In genomic region chr2:20222769-20223344, GRCh38 we compare ENCODE assay signal across 8 cellular contexts. TPM values are rescaled to one million over a fixed set of nuclear protein-coding genes. Genes with fewer than 3 reads are reported as not detected.
DNase-seq lines count a peak whose midpoint lies in the region; ATAC-seq and TF ChIP-seq lines count a peak whose summit lies in the region.

No MANE protein-coding gene starts in this region.

- TF ChIP-seq POLR2A in sigmoid colon (IDR thresholded peaks at IDR 0.05), result no peak

- TF ChIP-seq CTCF in Panc1 (IDR thresholded peaks at IDR 0.05), result no peak
- TF ChIP-seq CTCF in fibroblast of the aortic adventitia (IDR thresholded peaks at IDR 0.05; ENCODE audit: insufficient read depth, low read length), result no peak
- no peak for TF ChIP-seq CTCF in sigmoid colon (IDR thresholded peaks at IDR 0.05)

- CTCF ChIA-PET in Panc1 (lab: Charles Lee), result interaction anchor here (1.2 kb wide), 1 partner anchor 87 kb away, joined by 3 read pairs; no protein-coding TSS in a partner anchor

- ATAC-seq in Panc1 (no peak), GM21717 (IDR thresholded peaks at IDR 0.05; ENCODE audit: unreplicated experiment) (no peak), GM19455 (IDR thresholded peaks at IDR 0.05; ENCODE audit: unreplicated experiment) (no peak)

- H3K9me3 ChIP-seq in Panc1 (ENCODE audit: control insufficient read depth, insufficient read depth, low read depth, low read length), result no peaks in the 10 kb centered on the region
- no peaks in the 10 kb centered on the region for H3K9me3 ChIP-seq in sigmoid colon

- no peak for TF ChIP-seq EP300 in sigmoid colon (IDR thresholded peaks at IDR 0.05)

- POLR2A ChIA-PET in Panc1 (lab: Charles Lee), result no interaction called here

- no peaks in the 10 kb centered on the region; the same call in 1 of the 2 replicates for H3K36me3 ChIP-seq in Panc1 (ENCODE audit: control insufficient read depth, insufficient read depth, low read length)
- H3K36me3 ChIP-seq in sigmoid colon, result no peaks in the 10 kb centered on the region

- no TSS peak for BruUV-seq in Panc1 (replicated peaks; lab: Mats Ljungman, UMichigan)

- 22 to 42% methylated on average over 19 of the region's 19 CpGs for WGBS in sigmoid colon, 2 donors

- H3K4me3 ChIP-seq in Panc1 (ENCODE audit: low read depth in 2 of 2, low read length in 2 of 2), result peak overlapping the region; percentile 68 to 81
- H3K4me3 ChIP-seq in fibroblast of the aortic adventitia (ENCODE audit: low read depth, low read length), result peak overlapping the region; percentile 66
- H3K4me3 ChIP-seq in sigmoid colon, result peak overlapping the region in 3 of 4 donors; percentile 53 to 65 (median 62)

- intact Hi-C loops in Panc1 (cut with micrococcal nuclease; ENCODE audit: unreplicated experiment) (no loop called here), sigmoid colon (cut with DNase I) (loop anchor here (5.0 kb wide), 1 partner anchor 81 kb away; no protein-coding TSS in a partner anchor)

- in situ Hi-C loops in Panc1 (cut with HindIII; ENCODE audit: low pct_unique_long_range_greater_than_20kb, low sequenced_read_pairs), result no loop called here

- DNase-seq in DMS53 treated with DMSO at 0.1 percent for 48 hours (lab: John Stamatoyannopoulos, UW; ENCODE audit: unreplicated experiment) (peak; percentile 26), DMS53 (lab: John Stamatoyannopoulos, UW) (no peak), Panc1 (ENCODE audit: low read depth, low spot score) (no peak), fibroblast of the aortic adventitia (ENCODE audit: low read depth) (no peak), sigmoid colon (no peak)
- no peak for DNase-seq in activated CD4-positive, alpha-beta T cell treated with anti-CD3 and anti-CD28 coated beads for 48 hours

- H3K4me1 ChIP-seq in Panc1 (ENCODE audit: control insufficient read depth, insufficient read depth, low read length), result peaks cover 30% of the 10 kb centered on the region
- H3K4me1 ChIP-seq in sigmoid colon, result peaks cover 0 to 28% (median 23%) of the 10 kb centered on the region in 4 donors

- H3K27ac ChIP-seq in Panc1 (ENCODE audit: low read length) (peak overlapping the region; percentile 82), sigmoid colon (no peak overlapping the region)

- H3K27me3 ChIP-seq in Panc1 (ENCODE audit: control insufficient read depth, insufficient read depth, low read length) (no peaks in the 10 kb centered on the region), sigmoid colon (no peaks in the 10 kb centered on the region)

RNA-seq across cellular contexts. Expression of gene SDC1, which starts 2.1 kb away (rescaled TPM):
- 93.0 TPM for total RNA-seq in Panc1 (2021; ENCODE audit: unreplicated experiment)
- 74.4 TPM for polyA plus RNA-seq in Panc1 (2012; ENCODE audit: insufficient read length)
- 4.6 and 13.0 TPM in 2 replicates for total RNA-seq in fibroblast of the aortic adventitia (ENCODE audit: low replicate concordance)
- total RNA-seq in sigmoid colon, result 1 to 10 TPM in 1 of 4 donors, under 1 TPM in 2, not detected in 1; 0.33 to 1.5 (median 0.36) TPM
- polyA plus RNA-seq in sigmoid colon, result 100 to 1,000 TPM in 1 of 3 donors, 10 to 100 TPM in 2; 14.4 to 104 (median 19.4) TPM
